In the genomic region with DNA sequence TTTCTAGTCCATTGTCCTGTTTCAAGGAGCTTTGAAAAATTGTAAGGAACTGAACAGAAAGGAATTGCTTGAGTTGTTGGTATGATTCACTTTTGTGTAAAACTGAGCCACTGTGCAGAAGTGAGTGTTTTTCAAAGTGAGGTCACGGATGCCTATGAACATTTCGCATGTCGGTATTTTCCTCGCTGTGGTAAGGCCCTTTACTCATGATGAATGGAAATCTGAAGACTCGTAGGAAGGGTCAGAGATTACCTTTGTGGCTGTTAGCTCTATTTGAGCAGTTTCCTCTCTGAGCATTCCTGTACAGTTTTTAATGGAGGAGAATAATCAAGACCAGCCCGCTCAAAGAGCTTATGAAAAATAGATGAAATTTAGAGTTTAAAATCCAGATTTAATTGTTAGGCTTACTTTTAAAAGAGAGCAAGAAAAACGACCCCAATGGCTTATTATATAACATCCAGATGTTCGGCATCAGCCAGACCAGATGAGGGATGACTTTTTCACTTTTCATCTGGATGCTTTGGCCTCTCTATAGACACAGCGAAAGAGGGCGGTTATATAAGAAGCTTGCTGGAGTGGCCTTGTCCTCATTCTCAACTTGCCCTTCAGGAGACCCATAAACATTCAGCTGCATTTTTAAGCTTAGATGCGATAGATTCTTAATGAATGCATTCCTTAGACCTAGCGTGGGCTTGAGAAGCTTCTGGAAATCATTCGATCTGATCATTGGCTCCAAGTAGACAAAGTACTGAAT, we compare ENCODE assay signal across 24 cellular contexts.
DNase-seq lines count a peak whose midpoint lies in the region; ATAC-seq and TF ChIP-seq lines count a peak whose summit lies in the region.
"Had no signal": no experiment of that assay in that cellular context is flagged by ENCODE, and none has a peak within 500 bp of the region (broad histone marks: within the 10 kb centered on the region; RNA-seq: fewer than 3 reads in every experiment).

No MANE protein-coding gene starts in this region.

- H3K4me1 ChIP-seq in GM23248 (ENCODE audit: insufficient read depth) = no peaks in the 10 kb centered on the region; the same call in 1 of the 2 replicates

- H2AFZ ChIP-seq in GM23248 = no peak overlapping the region
- H2AFZ ChIP-seq: neural progenitor cell had no signal

- no peak overlapping the region for H3K4me3 Mint-ChIP-seq in stimulated activated memory B cell treated with anti-CD40 and anti-IgM and Interleukin-4, amounts not matched to agents 10 μg/mL and 1 μg/mL and 100 μg/mL, for 72 hours
- no peak overlapping the region for H3K4me3 Mint-ChIP-seq in WTC11
- H3K4me3 Mint-ChIP-seq: activated naive CD4-positive, alpha-beta T cell treated with anti-CD3 and anti-CD28 coated beads for 36 hours; endodermal cell; neural progenitor cell had no signal

- H3K27me3 ChIP-seq in GM23248 (replicated peaks; ENCODE audit: insufficient read depth) = no peaks in the 10 kb centered on the region
- no peaks in the 10 kb centered on the region for H3K27me3 ChIP-seq in WERI-Rb-1 (ENCODE audit: insufficient read depth, low read depth, severe bottlenecking)
- H3K27me3 ChIP-seq: BLaER1, cardiac muscle cell, esophagus squamous epithelium, right lobe of liver, transverse colon had no signal

- peaks cover 32% of the 10 kb centered on the region for H3K36me3 Mint-ChIP-seq in stimulated activated memory B cell treated with anti-CD40 and anti-IgM and Interleukin-4, amounts not matched to agents 10 μg/mL and 1 μg/mL and 100 μg/mL, for 72 hours
- H3K36me3 Mint-ChIP-seq in WTC11 = peaks cover 18% of the 10 kb centered on the region
- H3K36me3 Mint-ChIP-seq: neural progenitor cell had no signal

- H3F3A ChIP-seq in GM23248 (ENCODE audit: insufficient read depth) = no peaks in the 10 kb centered on the region

- DNase-seq in NCI-H748 treated with DMSO at 0.1 percent for 48 hours (lab: John Stamatoyannopoulos, UW) (peak; percentile 86), NCI-H748 (lab: John Stamatoyannopoulos, UW; ENCODE audit: unreplicated experiment) (no peak), GM23248 (peak; percentile 16), choroid plexus epithelial cell (ENCODE audit: low read depth) (peak; percentile 47), WERI-Rb-1 (no peak), WTC11 (ENCODE audit: low spot score) (no peak), NCI-H2081 treated with DMSO at 0.1 percent for 48 hours (lab: John Stamatoyannopoulos, UW) (no peak)
- DNase-seq: activated naive CD4-positive, alpha-beta T cell treated with anti-CD3 and anti-CD28 coated beads for 36 hours; activated T-cell treated with anti-CD3 and anti-CD28 coated beads, Interleukin-2, amount 50 U/mL, for 48 hours; amniotic stem cell; cortex of kidney; endodermal cell; esophagus squamous epithelium; NCI-H1105; NCI-H226; transverse colon had no signal

- H3K9me3 ChIP-seq in GM23248 (ENCODE audit: low read depth) (no peaks in the 10 kb centered on the region), WERI-Rb-1 (ENCODE audit: severe bottlenecking) (peaks cover 3% of the 10 kb centered on the region)
- H3K9me3 ChIP-seq: BLaER1, esophagus squamous epithelium, right lobe of liver, transverse colon had no signal

- no peaks in the 10 kb centered on the region for H3K36me3 ChIP-seq in GM23248 (ENCODE audit: low read depth)
- H3K36me3 ChIP-seq in WERI-Rb-1 = no peaks in the 10 kb centered on the region
- H3K36me3 ChIP-seq: BLaER1, cardiac muscle cell, esophagus squamous epithelium, neural progenitor cell, right lobe of liver, transverse colon had no signal

- no peaks in the 10 kb centered on the region for H3K9me2 ChIP-seq in GM23248 (ENCODE audit: insufficient read depth)

- no peak overlapping the region for H3K4me2 ChIP-seq in GM23248 (ENCODE audit: unreplicated experiment)
- H3K4me2 ChIP-seq: neural progenitor cell had no signal

- ATAC-seq in stimulated activated memory B cell treated with anti-CD40 and anti-IgM and Interleukin-4, amounts not matched to agents 10 μg/mL and 1 μg/mL and 100 μg/mL, for 72 hours = no peak
- no peak for ATAC-seq in WTC11
- ATAC-seq: activated CD4-positive, CD25-positive, alpha-beta regulatory T cell treated with anti-CD3 and anti-CD28 coated beads, Interleukin-2, amount 50 U/mL, for 24 hours; HCT116; Panc1 had no signal

- TF ChIP-seq CTCF in choroid plexus epithelial cell (conservative IDR thresholded peaks at IDR 0.05; ENCODE audit: low read depth, low read length) (no peak), WERI-Rb-1 (IDR thresholded peaks at IDR 0.05; ENCODE audit: low read depth, low read length) (no peak), WTC11 (IDR thresholded peaks at IDR 0.05) (no peak)

- H3K79me2 ChIP-seq in GM23248 (ENCODE audit: insufficient read depth) = no peaks in the 10 kb centered on the region

- H4K20me1 ChIP-seq in GM23248 (ENCODE audit: insufficient read depth) = no peaks in the 10 kb centered on the region
- H4K20me1 ChIP-seq: BLaER1 had no signal

- H3K4me1 Mint-ChIP-seq in stimulated activated memory B cell treated with anti-CD40 and anti-IgM and Interleukin-4, amounts not matched to agents 10 μg/mL and 1 μg/mL and 100 μg/mL, for 72 hours = peaks cover 28% of the 10 kb centered on the region
- peaks cover 13% of the 10 kb centered on the region for H3K4me1 Mint-ChIP-seq in WTC11

- no peaks in the 10 kb centered on the region for H3K9me3 Mint-ChIP-seq in stimulated activated memory B cell treated with anti-CD40 and anti-IgM and Interleukin-4, amounts not matched to agents 10 μg/mL and 1 μg/mL and 100 μg/mL, for 72 hours
- H3K9me3 Mint-ChIP-seq in WTC11 = peaks cover 20% of the 10 kb centered on the region
- H3K9me3 Mint-ChIP-seq: activated naive CD4-positive, alpha-beta T cell treated with anti-CD3 and anti-CD28 coated beads for 36 hours had no signal

- H3K27me3 Mint-ChIP-seq in stimulated activated memory B cell treated with anti-CD40 and anti-IgM and Interleukin-4, amounts not matched to agents 10 μg/mL and 1 μg/mL and 100 μg/mL, for 72 hours = no peaks in the 10 kb centered on the region
- peaks cover 42% of the 10 kb centered on the region for H3K27me3 Mint-ChIP-seq in WTC11 (ENCODE audit: low read depth)

- H3K4me3 ChIP-seq in GM23248 = no peak overlapping the region
- no peak overlapping the region for H3K4me3 ChIP-seq in choroid plexus epithelial cell (ENCODE audit: low read depth, low read length)
- H3K4me3 ChIP-seq in WERI-Rb-1 (ENCODE audit: low read depth, low read length) = no peak overlapping the region
- H3K4me3 ChIP-seq: BLaER1, cardiac muscle cell, esophagus squamous epithelium, neural progenitor cell had no signal

- POLR2A ChIA-PET in WTC11 (lab: Charles Lee) = no interaction called here

- CTCF ChIA-PET in WTC11 (lab: Charles Lee) = interaction anchor here (0.7 to 1.0 kb wide), 3 partner anchors 11 to 173 kb away, joined by 3 read pairs; no protein-coding TSS in a partner anchor

- peak overlapping the region; percentile 27 for H3K27ac Mint-ChIP-seq in stimulated activated memory B cell treated with anti-CD40 and anti-IgM and Interleukin-4, amounts not matched to agents 10 μg/mL and 1 μg/mL and 100 μg/mL, for 72 hours
- no peak overlapping the region for H3K27ac Mint-ChIP-seq in WTC11
- H3K27ac Mint-ChIP-seq: activated naive CD4-positive, alpha-beta T cell treated with anti-CD3 and anti-CD28 coated beads for 36 hours; endodermal cell; neural progenitor cell had no signal

- H3K9ac ChIP-seq in GM23248 = no peak overlapping the region
- H3K9ac ChIP-seq: BLaER1, neural progenitor cell had no signal

- in situ Hi-C loops in GM23248 (cut with MboI) = loop anchor here (10.0 kb wide), 1 partner anchor 1278 kb away; no protein-coding TSS in a partner anchor

- H3K27ac ChIP-seq in GM23248 (no peak overlapping the region), WERI-Rb-1 (no peak overlapping the region)
- H3K27ac ChIP-seq: BLaER1, cardiac muscle cell, neural progenitor cell had no signal

- WGBS in GM23248 (ENCODE audit: low coverage in 1 of 2, low lambda C conversion rate in 2 of 2, missing lambda C conversion rate in 2 of 2), 2 experiments = 82 to 85% methylated on average over 13 of the region's 13 CpGs

TF ChIP-seq in WTC11, 78 proteins besides CTCF, POLR2A, EP300 and RAD21:
- TF ChIP-seq JUN (CRISPR knock-in tag; IDR thresholded peaks at IDR 0.05) = no peak
- TF ChIP-seq ZNF671 (CRISPR knock-in tag; IDR thresholded peaks at IDR 0.05) = no peak
- TF ChIP-seq ZNF317 (CRISPR knock-in tag; IDR thresholded peaks at IDR 0.05; ENCODE audit: borderline replicate concordance, low read depth) = no peak
- TF ChIP-seq, protein P1, sequence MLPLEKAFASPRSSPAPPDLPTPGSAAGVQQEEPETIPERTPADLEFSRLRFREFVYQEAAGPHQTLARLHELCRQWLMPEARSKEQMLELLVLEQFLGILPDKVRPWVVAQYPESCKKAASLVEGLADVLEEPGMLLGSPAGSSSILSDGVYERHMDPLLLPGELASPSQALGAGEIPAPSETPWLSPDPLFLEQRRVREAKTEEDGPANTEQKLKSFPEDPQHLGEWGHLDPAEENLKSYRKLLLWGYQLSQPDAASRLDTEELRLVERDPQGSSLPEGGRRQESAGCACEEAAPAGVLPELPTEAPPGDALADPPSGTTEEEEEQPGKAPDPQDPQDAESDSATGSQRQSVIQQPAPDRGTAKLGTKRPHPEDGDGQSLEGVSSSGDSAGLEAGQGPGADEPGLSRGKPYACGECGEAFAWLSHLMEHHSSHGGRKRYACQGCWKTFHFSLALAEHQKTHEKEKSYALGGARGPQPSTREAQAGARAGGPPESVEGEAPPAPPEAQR (CRISPR knock-in tag; IDR thresholded peaks at IDR 0.05) = no peak
- TF ChIP-seq, protein P2, sequence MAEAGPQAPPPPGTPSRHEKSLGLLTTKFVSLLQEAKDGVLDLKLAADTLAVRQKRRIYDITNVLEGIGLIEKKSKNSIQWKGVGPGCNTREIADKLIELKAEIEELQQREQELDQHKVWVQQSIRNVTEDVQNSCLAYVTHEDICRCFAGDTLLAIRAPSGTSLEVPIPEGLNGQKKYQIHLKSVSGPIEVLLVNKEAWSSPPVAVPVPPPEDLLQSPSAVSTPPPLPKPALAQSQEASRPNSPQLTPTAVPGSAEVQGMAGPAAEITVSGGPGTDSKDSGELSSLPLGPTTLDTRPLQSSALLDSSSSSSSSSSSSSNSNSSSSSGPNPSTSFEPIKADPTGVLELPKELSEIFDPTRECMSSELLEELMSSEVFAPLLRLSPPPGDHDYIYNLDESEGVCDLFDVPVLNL (CRISPR knock-in tag; IDR thresholded peaks at IDR 0.05; ENCODE audit: borderline replicate concordance, low read depth) = no peak
- TF ChIP-seq RORB (CRISPR knock-in tag; IDR thresholded peaks at IDR 0.05) = no peak
- no peak for TF ChIP-seq ZNF232 (CRISPR knock-in tag; IDR thresholded peaks at IDR 0.05)
- TF ChIP-seq ESRRA (CRISPR knock-in tag; IDR thresholded peaks at IDR 0.05; ENCODE audit: borderline replicate concordance) = no peak

Comparison
In these comparisons a context has a peak if more than half of its experiments do, and no peak if none do; other contexts are left out.
1. DNase-seq: peak in NCI-H748 treated with DMSO at 0.1 percent for 48 hours (single experiment), GM23248 (single experiment) and choroid plexus epithelial cell (single experiment); none in NCI-H748 (single experiment), WERI-Rb-1 (single experiment), WTC11 (single experiment) and NCI-H2081 treated with DMSO at 0.1 percent for 48 hours (single experiment).